ENCODE assay signal across 12 cellular contexts in the genomic region with DNA sequence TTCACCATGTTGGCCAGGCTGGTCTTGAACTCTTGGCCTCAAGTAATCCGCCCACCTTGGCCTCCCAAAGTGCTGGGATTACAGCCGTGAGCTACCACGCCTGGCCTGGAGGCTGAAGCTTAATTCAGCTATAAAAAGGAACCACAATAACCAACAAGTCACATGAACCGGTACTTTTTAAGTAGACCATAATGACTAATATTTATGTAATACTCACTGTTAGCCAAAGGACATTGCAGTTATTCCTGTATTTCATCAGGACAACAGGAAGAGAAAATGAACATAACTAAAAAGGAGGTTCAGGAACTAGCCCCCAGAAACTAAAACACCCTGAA. TPM values are rescaled to one million over a fixed set of nuclear protein-coding genes. Genes with fewer than 3 reads are reported as not detected.
DNase-seq lines count a peak whose midpoint lies in the region; TF ChIP-seq lines count a peak whose summit lies in the region.
"Had no signal": no experiment of that assay in that cellular context is flagged by ENCODE, and none has a peak within 500 bp of the region (broad histone marks: within the 10 kb centered on the region; RNA-seq: fewer than 3 reads in every experiment).

No MANE protein-coding gene starts in this region.

- peak; percentile 28 for DNase-seq in Daoy (ENCODE audit: low read depth)
- peak; percentile 17 to 70 for DNase-seq in NOMO-1 (lab: John Stamatoyannopoulos, UW; ENCODE audit: unreplicated experiment in 2 of 2)
- DNase-seq in choroid plexus epithelial cell (ENCODE audit: low read depth), result peak; percentile 60
- DNase-seq in mesenteric fat pad (ENCODE audit: low spot score), result peak; percentile 72
- no peak for DNase-seq in OCI-M2 (lab: John Stamatoyannopoulos, UW; ENCODE audit: unreplicated experiment)
- DNase-seq in cortex of kidney (lab: John Stamatoyannopoulos, UW), result no peak
- DNase-seq in NCI-H345 (lab: John Stamatoyannopoulos, UW), result no peak
- DNase-seq in activated gamma-delta T cell treated with Interleukin-2 at 50 U/mL for 16 hours, result no peak
- DNase-seq: activated CD4-positive, alpha-beta memory T cell treated with anti-CD3 and anti-CD28 coated beads, Interleukin-2, amount 10 ng/mL, durations not matched to agents 7 days and 5 days; effector memory CD4-positive, alpha-beta T cell; NCI-H1048; T-helper 1 cell had no signal

- TF ChIP-seq CTCF in choroid plexus epithelial cell (conservative IDR thresholded peaks at IDR 0.05; ENCODE audit: low read depth, low read length), result no peak

- H3K4me3 ChIP-seq in choroid plexus epithelial cell (ENCODE audit: low read depth, low read length), result no peak overlapping the region

RNA-seq across cellular contexts. Expression of a gene that starts 49.0 kb away (rescaled TPM):
- 13.7 and 14.1 TPM in 2 replicates for total RNA-seq in Daoy (2014; rRNA removed; shearing (Covaris generic))
- total RNA-seq in mesenteric fat pad, result 25.2 TPM

Comparison
In these comparisons a context has a peak if more than half of its experiments do, and no peak if none do; other contexts are left out.
1. DNase-seq: peak in Daoy (single experiment), NOMO-1 (2 of 2), choroid plexus epithelial cell (single experiment) and mesenteric fat pad (single experiment); none in OCI-M2 (single experiment), cortex of kidney (single experiment), NCI-H345 (single experiment) and activated gamma-delta T cell treated with Interleukin-2 at 50 U/mL for 16 hours (single experiment).